15 cellular contexts compared by ENCODE assay signal in the genomic region with DNA sequence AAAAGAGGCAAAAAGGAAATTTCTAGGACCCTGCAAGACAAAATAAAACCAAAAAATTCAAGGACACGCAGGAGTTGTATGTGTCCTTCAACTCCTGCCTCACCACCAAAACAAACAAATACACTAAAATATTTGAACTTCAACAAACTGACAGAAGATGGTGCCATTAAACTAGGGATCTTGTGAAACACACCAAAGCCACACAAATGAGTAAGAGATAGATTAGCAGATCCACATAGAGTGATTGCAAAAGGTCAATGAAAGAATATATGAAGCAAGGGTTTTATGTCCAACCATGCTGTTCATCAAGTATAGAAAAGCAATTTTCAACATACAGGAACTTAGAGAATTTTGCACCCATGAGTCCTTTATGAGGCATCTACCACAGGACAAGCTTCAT. TPM values are rescaled to one million over a fixed set of nuclear protein-coding genes. Genes with fewer than 3 reads are reported as not detected.
DNase-seq lines count a peak whose midpoint lies in the region; ATAC-seq and TF ChIP-seq lines count a peak whose summit lies in the region.
"Had no signal": no experiment of that assay in that cellular context is flagged by ENCODE, and none has a peak within 500 bp of the region (broad histone marks: within the 10 kb centered on the region; RNA-seq: fewer than 3 reads in every experiment).

No MANE protein-coding gene starts in this region.

- peak; percentile 12 to 32 for TF ChIP-seq CTCF in mammary epithelial cell (conservative IDR thresholded peaks at IDR 0.05 in 1 of 2, IDR thresholded peaks at IDR 0.05 in 1 of 2; ENCODE audit: extremely low read depth in 1 of 2, insufficient read depth in 1 of 2, low read depth in 1 of 2, low read length in 2 of 2)
- TF ChIP-seq CTCF in right lobe of liver (IDR thresholded peaks at IDR 0.05), result peak; percentile 12 to 29 (median 24)
- no peak for TF ChIP-seq CTCF in endothelial cell (IDR thresholded peaks at IDR 0.05; ENCODE audit: unreplicated experiment)
- no peak for TF ChIP-seq CTCF in omental fat pad (IDR thresholded peaks at IDR 0.05)

- no peak for TF ChIP-seq POLR2A in right lobe of liver (IDR thresholded peaks at IDR 0.05)

- DNase-seq in DMS53 (lab: John Stamatoyannopoulos, UW) (peak; percentile 30), KBM-7 (peak; percentile 3), mammary epithelial cell (peak; percentile 39), right lobe of liver (no peak), T1000 (lab: John Stamatoyannopoulos, UW) (no peak), endothelial cell (ENCODE audit: low spot score) (no peak), omental fat pad (ENCODE audit: low spot score) (no peak)
- no peak for DNase-seq in activated CD4-positive, CD25-positive, alpha-beta regulatory T cell (lab: John Stamatoyannopoulos, UW)
- DNase-seq: activated naive CD4-positive, alpha-beta T cell treated with Interleukin-2 at 50 U/mL for 16 hours; DMS79 treated with DMSO at 0.1 percent for 48 hours; gastrocnemius medialis; SW 1271; trophoblast cell had no signal

- H3K36me3 ChIP-seq in mammary epithelial cell (ENCODE audit: insufficient read depth, low read length), result no peaks in the 10 kb centered on the region
- no peaks in the 10 kb centered on the region for H3K36me3 ChIP-seq in right lobe of liver
- H3K36me3 ChIP-seq: gastrocnemius medialis had no signal

- WGBS in mammary epithelial cell (ENCODE audit: low coverage, missing lambda C conversion rate), result 95% methylated on average over 1 of the region's 1 CpG
- WGBS in right lobe of liver (ENCODE audit: insufficient coverage, low coverage, low lambda C conversion rate, missing lambda C conversion rate), result 42% methylated on average over 1 of the region's 1 CpG

- H3K79me2 ChIP-seq in mammary epithelial cell (ENCODE audit: insufficient read depth, low read length), result no peaks in the 10 kb centered on the region

- dilution Hi-C loops in mammary epithelial cell (cut with HindIII; ENCODE audit: low sequenced_read_pairs), result no loop called here

- CTCF ChIA-PET in mammary epithelial cell (lab: Charles Lee; ENCODE audit: low non-redundant PET), result no interaction called here

- H3K4me3 ChIP-seq in mammary epithelial cell (replicated peaks in 1 of 3; ENCODE audit: insufficient read depth in 1 of 3, low read depth in 2 of 3, low read length in 3 of 3) (no peak overlapping the region), right lobe of liver (no peak overlapping the region)
- H3K4me3 ChIP-seq: coronary artery, gastrocnemius medialis, K562 had no signal

- BruUV-seq in mammary epithelial cell (replicated peaks; lab: Mats Ljungman, UMichigan), result no TSS peak

- intact Hi-C loops in mammary epithelial cell (cut with micrococcal nuclease) (loop anchor here (2.0 kb wide), 1 partner anchor 48 kb away; no protein-coding TSS in a partner anchor), right lobe of liver (cut with DNase I) (no loop called here)

- in situ Hi-C loops in KBM-7 (cut with MboI; ENCODE audit: low pct_unique_long_range_greater_than_20kb, low sequenced_read_pairs), result no loop called here
- in situ Hi-C loops in mammary epithelial cell (cut with MboI; ENCODE audit: low sequenced_read_pairs in 2 of 2), result loop anchor here in 1 of 2 donors (25.0 kb wide), 1 partner anchor 560 kb away; no protein-coding TSS in a partner anchor

- H3K27ac ChIP-seq in mammary epithelial cell (ENCODE audit: insufficient read depth, low read depth, low read length) (no peak overlapping the region), right lobe of liver (no peak overlapping the region)
- H3K27ac ChIP-seq: coronary artery, gastrocnemius medialis had no signal

- no peaks in the 10 kb centered on the region for H4K20me1 ChIP-seq in mammary epithelial cell (ENCODE audit: insufficient read depth, low read length)

- H3K9me3 ChIP-seq in mammary epithelial cell (replicated peaks; ENCODE audit: insufficient read depth, low read length), result no peaks in the 10 kb centered on the region
- no peaks in the 10 kb centered on the region for H3K9me3 ChIP-seq in right lobe of liver
- H3K9me3 ChIP-seq: gastrocnemius medialis had no signal

- no peaks in the 10 kb centered on the region for H3K27me3 ChIP-seq in mammary epithelial cell (ENCODE audit: insufficient read depth, low read length)
- H3K27me3 ChIP-seq in right lobe of liver, result no peaks in the 10 kb centered on the region
- H3K27me3 ChIP-seq: gastrocnemius medialis had no signal

- H3K4me1 ChIP-seq in mammary epithelial cell (ENCODE audit: insufficient read depth, low read length), result no peaks in the 10 kb centered on the region
- no peaks in the 10 kb centered on the region for H3K4me1 ChIP-seq in right lobe of liver
- H3K4me1 ChIP-seq: gastrocnemius medialis had no signal

- ATAC-seq in right lobe of liver, result peak; percentile 71 to 82 (median 74)
- ATAC-seq in omental fat pad (ENCODE audit: low FRiP score), result no peak
- ATAC-seq: gastrocnemius medialis, K562 had no signal

- H3K4me2 ChIP-seq in mammary epithelial cell (ENCODE audit: insufficient read depth, low read depth, low read length), result no peak overlapping the region

- H3K9me3 Mint-ChIP-seq in endothelial cell (ENCODE audit: unreplicated experiment), result no peaks in the 10 kb centered on the region

- H3K27ac Mint-ChIP-seq in endothelial cell (ENCODE audit: unreplicated experiment), result no peak overlapping the region

- no peaks in the 10 kb centered on the region for H3K4me1 Mint-ChIP-seq in endothelial cell (ENCODE audit: unreplicated experiment)

- H3K27me3 Mint-ChIP-seq in endothelial cell (ENCODE audit: unreplicated experiment), result no peaks in the 10 kb centered on the region

- H2AFZ ChIP-seq in mammary epithelial cell (ENCODE audit: low read depth, low read length), result no peak overlapping the region

- no peak overlapping the region for H3K4me3 Mint-ChIP-seq in endothelial cell (ENCODE audit: unreplicated experiment)

- H3K36me3 Mint-ChIP-seq in endothelial cell (ENCODE audit: low read depth, unreplicated experiment), result no peaks in the 10 kb centered on the region

- no peak overlapping the region for H3K9ac ChIP-seq in mammary epithelial cell (ENCODE audit: insufficient read depth, low read length)

RNA-seq across cellular contexts. Expression of gene SCML1, which starts 40.1 kb away (rescaled TPM):
- 10 to 100 TPM; 11.8 to 13.4 TPM for total RNA-seq in mammary epithelial cell
- polyA plus RNA-seq in mammary epithelial cell, result 11.9 TPM
- 1.9 TPM for polyA minus RNA-seq in mammary epithelial cell
- 10 to 100 TPM in 5 of 6 experiments, 1 to 10 TPM in 1; 7.0 to 15.2 (median 13.8) TPM for total RNA-seq in right lobe of liver
- total RNA-seq in endothelial cell (ENCODE audit: unreplicated experiment), result 29.7 TPM
- 10 to 100 TPM; 14.8 to 25.9 (median 20.5) TPM for total RNA-seq in omental fat pad

Comparison
In these comparisons a context has a peak if more than half of its experiments do, and no peak if none do; other contexts are left out.
1. DNase-seq: peak in DMS53 (single experiment), KBM-7 (single experiment) and mammary epithelial cell (single experiment); none in right lobe of liver (0 of 3), activated CD4-positive, CD25-positive, alpha-beta regulatory T cell (0 of 4), T1000 (single experiment), endothelial cell (single experiment) and omental fat pad (single experiment).
2. CTCF ChIP-seq: peak in mammary epithelial cell (2 of 2) and right lobe of liver (4 of 4); none in endothelial cell (single experiment) and omental fat pad (0 of 3).